Comparison of ENCODE assay signal across 32 cellular contexts in the genomic region with DNA sequence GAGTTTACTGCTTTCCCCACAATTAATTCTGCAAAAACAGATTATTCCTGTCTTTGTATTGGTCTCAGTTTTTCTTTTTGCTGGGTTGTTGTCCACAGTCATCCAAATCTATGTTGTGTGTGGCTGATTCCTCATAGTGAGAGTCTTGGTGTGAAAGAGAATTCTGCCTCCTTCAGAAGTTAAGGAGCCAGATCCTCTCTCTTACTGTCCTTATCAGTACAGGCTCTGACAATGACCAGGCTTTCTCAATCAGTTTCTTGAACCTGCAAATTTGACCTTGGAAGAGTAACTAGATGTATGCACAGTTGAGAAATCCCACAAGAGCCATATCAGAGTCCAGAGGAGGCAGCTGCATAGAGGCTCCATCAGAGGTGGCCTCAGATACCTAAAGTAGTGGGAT. TPM values are rescaled to one million over a fixed set of nuclear protein-coding genes. Genes with fewer than 3 reads are reported as not detected.
"Had no signal": no experiment of that assay in that cellular context is flagged by ENCODE, and none has a peak within 500 bp of the region (broad histone marks: within the 10 kb centered on the region; RNA-seq: fewer than 3 reads in every experiment).

No MANE protein-coding gene starts in this region.

- H3K4me3 Mint-ChIP-seq: activated CD4-positive, alpha-beta memory T cell treated with anti-CD3 and anti-CD28 coated beads for 36 hours; activated CD4-positive, alpha-beta T cell treated with anti-CD3 and anti-CD28 coated beads, Interleukin-2, amount 10 ng/mL, durations not matched to agents 24 days and 14 days; activated naive CD4-positive, alpha-beta T cell treated with anti-CD3 and anti-CD28 coated beads, Interleukin-2, amount 50 U/mL, for 24 hours; activated T-cell treated with anti-CD3 and anti-CD28 coated beads, Interleukin-2, amount 50 U/mL, for 24 hours; central memory CD8-positive, alpha-beta T cell; mesothelial cell of epicardium; neural crest cell; stimulated activated naive B cell treated with anti-CD40 and anti-IgM and Interleukin-4, amounts not matched to agents 10 μg/mL and 1 μg/mL and 100 μg/mL, for 72 hours had no signal

- H3K4me1 ChIP-seq: psoas muscle had no signal

- H3K27me3 ChIP-seq: dorsolateral prefrontal cortex, gastroesophageal sphincter, hepatocyte, sigmoid colon, stomach, thyroid gland, upper lobe of left lung, vagina had no signal

- H3K27ac ChIP-seq: dorsolateral prefrontal cortex, gastroesophageal sphincter, hepatocyte, parathyroid adenoma, psoas muscle, sigmoid colon, stomach, thyroid gland, vagina, VCaP had no signal

- H3K79me2 ChIP-seq: hepatocyte, parathyroid adenoma had no signal

- H3K9ac ChIP-seq: parathyroid adenoma had no signal

- H3K4me2 ChIP-seq: hepatocyte had no signal

- H3K36me3 Mint-ChIP-seq: activated CD4-positive, alpha-beta memory T cell treated with anti-CD3 and anti-CD28 coated beads for 36 hours; mesothelial cell of epicardium; naive B cell; stimulated activated naive B cell treated with anti-CD40 and anti-IgM and Interleukin-4, amounts not matched to agents 10 μg/mL and 1 μg/mL and 100 μg/mL, for 72 hours had no signal

- H3K4me3 ChIP-seq: dorsolateral prefrontal cortex, gastroesophageal sphincter, hepatocyte, psoas muscle, sigmoid colon, stomach, thyroid gland, upper lobe of left lung, vagina had no signal

- ATAC-seq: activated T-helper 17 cell treated with anti-CD3 and anti-CD28 coated beads, Interleukin-2, amount 50 U/mL, for 72 hours; gastroesophageal sphincter; psoas muscle; stimulated activated naive B cell treated with anti-CD40 and anti-IgM and Interleukin-4, amounts not matched to agents 10 μg/mL and 1 μg/mL and 100 μg/mL, for 72 hours had no signal

- DNase-seq: activated CD4-positive, alpha-beta memory T cell treated with anti-CD3 and anti-CD28 coated beads for 36 hours; activated CD4-positive, alpha-beta T cell treated with anti-CD3 and anti-CD28 coated beads, Interleukin-2, amount 10 ng/mL, durations not matched to agents 24 days and 14 days; activated CD8-positive, alpha-beta memory T cell treated with anti-CD3 and anti-CD28 coated beads, Interleukin-2, amount 50 U/mL, for 4 hours; activated gamma-delta T cell treated with Interleukin-2 at 50 U/mL for 16 hours; activated T-cell treated with anti-CD3 and anti-CD28 coated beads, Interleukin-2, amount 50 U/mL, for 24 hours; dorsolateral prefrontal cortex; effector memory CD4-positive, alpha-beta T cell; islet precursor cell; mammary epithelial cell; naive B cell; occipital lobe; psoas muscle; sigmoid colon; small intestine; stimulated activated CD4-positive, alpha-beta T cell treated with anti-CD3 and anti-CD28 coated beads, Interleukin-1b, Interleukin-23, amount 100 ng/mL, for 48 hours; stimulated activated CD4-positive, alpha-beta T cell treated with anti-CD3 and anti-CD28 coated beads, Interleukin-4, amount 100 ng/mL, for 4 hours; stimulated activated CD8-positive, alpha-beta memory T cell treated with anti-CD3 and anti-CD28 coated beads, Interleukin-4, amount 100 ng/mL, for 48 hours; stimulated activated naive B cell treated with anti-CD40 and anti-IgM and Interleukin-4, amounts not matched to agents 10 μg/mL and 1 μg/mL and 100 μg/mL, for 72 hours; stomach; thyroid gland; upper lobe of left lung had no signal

- H3K9me3 Mint-ChIP-seq: activated CD4-positive, alpha-beta memory T cell treated with anti-CD3 and anti-CD28 coated beads for 36 hours; activated naive CD4-positive, alpha-beta T cell treated with anti-CD3 and anti-CD28 coated beads, Interleukin-2, amount 50 U/mL, for 24 hours; central memory CD8-positive, alpha-beta T cell; mesothelial cell of epicardium had no signal

- H3K27ac Mint-ChIP-seq: activated CD4-positive, alpha-beta memory T cell treated with anti-CD3 and anti-CD28 coated beads for 36 hours; activated CD4-positive, alpha-beta T cell treated with anti-CD3 and anti-CD28 coated beads, Interleukin-2, amount 10 ng/mL, durations not matched to agents 24 days and 14 days; activated naive CD4-positive, alpha-beta T cell treated with anti-CD3 and anti-CD28 coated beads, Interleukin-2, amount 50 U/mL, for 24 hours; activated T-cell treated with anti-CD3 and anti-CD28 coated beads, Interleukin-2, amount 50 U/mL, for 24 hours; activated T-helper 17 cell treated with anti-CD3 and anti-CD28 coated beads, Interleukin-2, amount 50 U/mL, for 72 hours; mesothelial cell of epicardium; stimulated activated naive B cell treated with anti-CD40 and anti-IgM and Interleukin-4, amounts not matched to agents 10 μg/mL and 1 μg/mL and 100 μg/mL, for 72 hours had no signal

- H3K27me3 Mint-ChIP-seq: activated CD4-positive, alpha-beta memory T cell treated with anti-CD3 and anti-CD28 coated beads for 36 hours; activated naive CD4-positive, alpha-beta T cell treated with anti-CD3 and anti-CD28 coated beads, Interleukin-2, amount 50 U/mL, for 24 hours; activated T-cell treated with anti-CD3 and anti-CD28 coated beads, Interleukin-2, amount 50 U/mL, for 24 hours; activated T-helper 17 cell treated with anti-CD3 and anti-CD28 coated beads, Interleukin-2, amount 50 U/mL, for 72 hours; central memory CD8-positive, alpha-beta T cell; naive B cell; stimulated activated naive B cell treated with anti-CD40 and anti-IgM and Interleukin-4, amounts not matched to agents 10 μg/mL and 1 μg/mL and 100 μg/mL, for 72 hours had no signal

- H3K36me3 ChIP-seq: gastroesophageal sphincter, sigmoid colon, stomach, thyroid gland, upper lobe of left lung, vagina had no signal

- H3K9me3 ChIP-seq: gastroesophageal sphincter, psoas muscle, sigmoid colon, stomach, thyroid gland, upper lobe of left lung, vagina had no signal

RNA-seq across cellular contexts. Expression of a gene that starts 6.5 kb away (rescaled TPM):
- total RNA-seq: epithelial cell of proximal tubule, mammary epithelial cell, mesothelial cell of epicardium, neural crest cell had no signal
- polyA plus RNA-seq: mammary epithelial cell had no signal
